Comparison of ENCODE assay signal across 19 cellular contexts in genomic region chr5:4191703-4192102, GRCh38.
DNase-seq lines count a peak whose midpoint lies in the region; ATAC-seq, FAIRE-seq and TF ChIP-seq lines count a peak whose summit lies in the region.
"Had no signal": no experiment of that assay in that cellular context is flagged by ENCODE, and none has a peak within 500 bp of the region (broad histone marks: within the 10 kb centered on the region; RNA-seq: fewer than 3 reads in every experiment).

No MANE protein-coding gene starts in this region.

- no peak for FAIRE-seq in HepG2 (lab: Jason Lieb, UNC)
- no peak for FAIRE-seq in K562 (lab: Jason Lieb, UNC)

- DNase-seq in NCI-H82 (lab: John Stamatoyannopoulos, UW) (peak; percentile 1), NCI-H82 treated with DMSO at 0.1 percent for 48 hours (lab: John Stamatoyannopoulos, UW; ENCODE audit: unreplicated experiment) (no peak), HepG2 (ENCODE audit: low spot score) (no peak), right lobe of liver (no peak), K562 (ENCODE audit: extremely low read depth in 1 of 4, low spot score in 3 of 4) (no peak), upper lobe of right lung (no peak), spleen (no peak)
- DNase-seq: 8988T; BE2C; CD4-positive, alpha-beta T cell; DMS53; GM23248; NCI-H1092; NCI-H1694; NCI-H226; NCI-H524 treated with DMSO at 0.1 percent for 48 hours; OCI-M1; RPMI8226 had no signal

- in situ Hi-C loops in HepG2 (cut with HindIII; ENCODE audit: extremely low pct_ligation_motif_present, low pct_unique_long_range_greater_than_20kb), result no loop called here
- in situ Hi-C loops in K562 (cut with MboI), result no loop called here

- no peaks in the 10 kb centered on the region for H3K79me2 ChIP-seq in HepG2 (ENCODE audit: insufficient read depth, low read length)
- no peaks in the 10 kb centered on the region for H3K79me2 ChIP-seq in K562 (ENCODE audit: control insufficient read depth, insufficient read depth, low read length)

- H3K27me3 ChIP-seq in HepG2 (ENCODE audit: control insufficient read depth in 1 of 2, insufficient read depth in 2 of 2, low read length in 2 of 2) (no peaks in the 10 kb centered on the region), right lobe of liver (no peaks in the 10 kb centered on the region), K562 (ENCODE audit: control insufficient read depth in 2 of 2, insufficient read depth in 2 of 2, low read length in 2 of 2) (0 out of 5 replicates have a peak, but pooled peaks cover 0 to 2% of the 10 kb centered on the region in 2 experiments), upper lobe of right lung (no peaks in the 10 kb centered on the region), spleen (replicated peaks in 1 of 7) (no peaks in the 10 kb centered on the region)
- H3K27me3 ChIP-seq: BE2C had no signal

- CTCF ChIA-PET in HepG2 (lab: Yijun Ruan, JAX; ENCODE audit: low intra/inter-chr PET ratio, low total read pairs), result no interaction called here
- CTCF ChIA-PET in K562 (lab: Yijun Ruan, JAX; ENCODE audit: low intra/inter-chr PET ratio), result no interaction called here

- intact Hi-C loops in HepG2 (cut with micrococcal nuclease; ENCODE audit: unreplicated experiment), result no loop called here
- intact Hi-C loops in right lobe of liver (cut with DNase I), result no loop called here
- intact Hi-C loops in K562 (cut with micrococcal nuclease), result no loop called here
- intact Hi-C loops in upper lobe of right lung (cut with DNase I), result no loop called here
- intact Hi-C loops in spleen (cut with DNase I; ENCODE audit: low total_unique reads), result no loop called here

- ATAC-seq in HepG2 (peak; percentile 57), right lobe of liver (no peak), K562 (peak; percentile 39), upper lobe of right lung (peak; percentile 24), GM19324 (IDR thresholded peaks at IDR 0.05; ENCODE audit: low FRiP score, unreplicated experiment) (no peak)

- H3K9me3 ChIP-seq in HepG2 (ENCODE audit: low read length) (no peaks in the 10 kb centered on the region), right lobe of liver (no peaks in the 10 kb centered on the region), K562 (replicated peaks; ENCODE audit: control insufficient read depth, insufficient read depth, low read depth, low read length) (no peaks in the 10 kb centered on the region), upper lobe of right lung (no peaks in the 10 kb centered on the region), spleen (no peaks in the 10 kb centered on the region)
- H3K9me3 ChIP-seq: BE2C had no signal

- H3K27ac ChIP-seq in HepG2 (ENCODE audit: extremely low read length, insufficient read depth, low read length) (no peak overlapping the region), right lobe of liver (no peak overlapping the region), K562 (ENCODE audit: extremely low read depth, low read depth, low read length) (no peak overlapping the region), upper lobe of right lung (no peak overlapping the region), spleen (no peak overlapping the region)
- H3K27ac ChIP-seq: GM23248 had no signal

- H3K9me1 ChIP-seq in K562 (ENCODE audit: control insufficient read depth, insufficient read depth, low read length), result no peaks in the 10 kb centered on the region

- no peak overlapping the region for H3K4me3 ChIP-seq in HepG2 (replicated peaks in 1 of 3; ENCODE audit: insufficient read depth in 1 of 3, low read depth in 2 of 3, low read length in 3 of 3)
- H3K4me3 ChIP-seq in right lobe of liver, result no peak overlapping the region
- H3K4me3 ChIP-seq in K562, result no peak overlapping the region
- H3K4me3 ChIP-seq in upper lobe of right lung, result no peak overlapping the region
- H3K4me3 ChIP-seq in spleen, result no peak overlapping the region
- H3K4me3 ChIP-seq: GM23248 had no signal

- WGBS in HepG2 (ENCODE audit: low lambda C conversion rate), result 52% methylated on average over 7 of the region's 10 CpGs
- 88% methylated on average over 1 of the region's 10 CpGs for WGBS in right lobe of liver (ENCODE audit: insufficient coverage, low coverage, low lambda C conversion rate, missing lambda C conversion rate)
- WGBS in K562 (ENCODE audit: insufficient coverage, low coverage, missing lambda C conversion rate), result 32% methylated on average over 8 of the region's 10 CpGs
- 89 to 94% (median 93%) methylated on average over 9 to 10 of the region's 10 CpGs for WGBS in spleen, 5 donors

- no peaks in the 10 kb centered on the region for H3K36me3 ChIP-seq in HepG2 (replicated peaks in 1 of 2; ENCODE audit: control insufficient read depth in 1 of 2, insufficient read depth in 2 of 2, low read length in 2 of 2)
- H3K36me3 ChIP-seq in right lobe of liver, result no peaks in the 10 kb centered on the region
- no peaks in the 10 kb centered on the region for H3K36me3 ChIP-seq in K562 (ENCODE audit: control insufficient read depth, insufficient read depth, low read length)
- no peaks in the 10 kb centered on the region for H3K36me3 ChIP-seq in upper lobe of right lung
- no peaks in the 10 kb centered on the region for H3K36me3 ChIP-seq in spleen
- H3K36me3 ChIP-seq: BE2C had no signal

- POLR2A ChIA-PET in HepG2 (lab: Yijun Ruan, JAX), result no interaction called here
- POLR2A ChIA-PET in K562 (lab: Yijun Ruan, JAX), result no interaction called here

- TF ChIP-seq RAD21 in HepG2 (CRISPR knock-in tag; IDR thresholded peaks at IDR 0.05), result no peak
- no peak for TF ChIP-seq RAD21 in K562 (CRISPR knock-in tag; conservative IDR thresholded peaks at IDR 0.05 in 1 of 2, IDR thresholded peaks at IDR 0.05 in 1 of 2)

- H2AFZ ChIP-seq in HepG2 (ENCODE audit: low read length) (no peak overlapping the region), K562 (ENCODE audit: low read depth, low read length) (no peak overlapping the region)
- H2AFZ ChIP-seq: GM23248 had no signal

- H4K20me1 ChIP-seq in HepG2 (ENCODE audit: insufficient read depth, low read length) (no peaks in the 10 kb centered on the region), K562 (replicated peaks; ENCODE audit: control insufficient read depth, insufficient read depth, low read length) (no peaks in the 10 kb centered on the region; the same call in 1 of the 2 replicates)

- H3K4me2 ChIP-seq in HepG2 (ENCODE audit: low read depth, low read length) (no peak overlapping the region), K562 (ENCODE audit: insufficient read depth, low read length) (no peak overlapping the region)

- BruUV-seq in HepG2 (replicated peaks; lab: Mats Ljungman, UMichigan) (no TSS peak), K562 (replicated peaks; lab: Mats Ljungman, UMichigan) (no TSS peak)

- no peak for TF ChIP-seq CTCF in HepG2 (CRISPR knock-in tag; IDR thresholded peaks at IDR 0.05)
- TF ChIP-seq CTCF in right lobe of liver (IDR thresholded peaks at IDR 0.05), result no peak
- no peak for TF ChIP-seq CTCF in K562 (IDR thresholded peaks at IDR 0.05 in 2 of 3, conservative IDR thresholded peaks at IDR 0.05 in 1 of 3; ENCODE audit: insufficient read depth in 2 of 3, low read depth in 1 of 3, low read length in 3 of 3)
- TF ChIP-seq CTCF in upper lobe of right lung (IDR thresholded peaks at IDR 0.05), result no peak
- no peak for TF ChIP-seq CTCF in spleen (IDR thresholded peaks at IDR 0.05 in 8 of 11, conservative IDR thresholded peaks at IDR 0.05 in 3 of 11)

- no peak overlapping the region for H3K9ac ChIP-seq in HepG2 (ENCODE audit: insufficient read depth, low read depth, low read length)
- H3K9ac ChIP-seq in K562 (ENCODE audit: insufficient read depth in 1 of 2, low read depth in 2 of 2, low read length in 2 of 2), result no peak overlapping the region
- H3K9ac ChIP-seq: GM23248 had no signal

- no peak for TF ChIP-seq EP300 in HepG2 (IDR thresholded peaks at IDR 0.05; ENCODE audit: low read depth in 2 of 2, low read length in 2 of 2)
- TF ChIP-seq EP300 in HepG2 (CRISPR knock-in tag; IDR thresholded peaks at IDR 0.05; ENCODE audit: borderline replicate concordance), result no peak
- no peak for TF ChIP-seq EP300 in K562 (IDR thresholded peaks at IDR 0.05; ENCODE audit: low read length)

- H3K4me1 ChIP-seq in HepG2 (ENCODE audit: insufficient read depth, low read length) (no peaks in the 10 kb centered on the region), right lobe of liver (no peaks in the 10 kb centered on the region), K562 (replicated peaks in 1 of 2; ENCODE audit: control insufficient read depth in 2 of 2, insufficient read depth in 2 of 2, low read length in 2 of 2) (no peaks in the 10 kb centered on the region), upper lobe of right lung (no peaks in the 10 kb centered on the region), spleen (no peaks in the 10 kb centered on the region)
- H3K4me1 ChIP-seq: BE2C had no signal

- no peak for TF ChIP-seq POLR2A in HepG2 (IDR thresholded peaks at IDR 0.05; ENCODE audit: insufficient read depth in 1 of 2, low read depth in 2 of 2, low read length in 2 of 2)
- no peak for TF ChIP-seq POLR2A in right lobe of liver (IDR thresholded peaks at IDR 0.05)
- no peak for TF ChIP-seq POLR2A in K562 (conservative IDR thresholded peaks at IDR 0.05)
- TF ChIP-seq POLR2A in spleen (IDR thresholded peaks at IDR 0.05), result no peak

TF ChIP-seq in HepG2, 621 proteins besides CTCF, POLR2A, EP300 and RAD21:
- TF ChIP-seq BRD4 (CRISPR knock-in tag; IDR thresholded peaks at IDR 0.05) (no peak), ZNF740 (CRISPR knock-in tag; IDR thresholded peaks at IDR 0.05) (no peak)

TF ChIP-seq in K562, 482 proteins besides CTCF, POLR2A, EP300 and RAD21 (continues in another document):
- TF ChIP-seq, protein P1, sequence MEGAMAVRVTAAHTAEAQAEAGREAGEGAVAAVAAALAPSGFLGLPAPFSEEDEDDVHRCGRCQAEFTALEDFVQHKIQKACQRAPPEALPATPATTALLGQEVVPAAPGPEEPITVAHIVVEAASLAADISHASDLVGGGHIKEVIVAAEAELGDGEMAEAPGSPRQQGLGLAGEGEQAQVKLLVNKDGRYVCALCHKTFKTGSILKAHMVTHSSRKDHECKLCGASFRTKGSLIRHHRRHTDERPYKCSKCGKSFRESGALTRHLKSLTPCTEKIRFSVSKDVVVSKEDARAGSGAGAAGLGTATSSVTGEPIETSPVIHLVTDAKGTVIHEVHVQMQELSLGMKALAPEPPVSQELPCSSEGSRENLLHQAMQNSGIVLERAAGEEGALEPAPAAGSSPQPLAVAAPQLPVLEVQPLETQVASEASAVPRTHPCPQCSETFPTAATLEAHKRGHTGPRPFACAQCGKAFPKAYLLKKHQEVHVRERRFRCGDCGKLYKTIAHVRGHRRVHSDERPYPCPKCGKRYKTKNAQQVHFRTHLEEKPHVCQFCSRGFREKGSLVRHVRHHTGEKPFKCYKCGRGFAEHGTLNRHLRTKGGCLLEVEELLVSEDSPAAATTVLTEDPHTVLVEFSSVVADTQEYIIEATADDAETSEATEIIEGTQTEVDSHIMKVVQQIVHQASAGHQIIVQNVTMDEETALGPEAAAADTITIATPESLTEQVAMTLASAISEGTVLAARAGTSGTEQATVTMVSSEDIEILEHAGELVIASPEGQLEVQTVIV (CRISPR knock-in tag; IDR thresholded peaks at IDR 0.05; ENCODE audit: borderline replicate concordance), result no peak
- TF ChIP-seq ETV1 (tag; conservative IDR thresholded peaks at IDR 0.05; ENCODE audit: low read depth) (no peak), NFXL1 (CRISPR knock-in tag; IDR thresholded peaks at IDR 0.05) (no peak), KDM1A (IDR thresholded peaks at IDR 0.05) (no peak), ZNF184 (CRISPR knock-in tag; IDR thresholded peaks at IDR 0.05) (no peak), ZBTB17 (CRISPR knock-in tag; IDR thresholded peaks at IDR 0.05) (no peak), CSDE1 (IDR thresholded peaks at IDR 0.05) (no peak)

Comparison
In these comparisons a context has a peak if more than half of its experiments do, and no peak if none do; other contexts are left out.
1. ATAC-seq: peak in HepG2 (single experiment), K562 (single experiment) and upper lobe of right lung (single experiment); none in right lobe of liver (0 of 4) and GM19324 (single experiment).